In genomic region chr6:7467007-7467897, GRCh38 we compare ENCODE assay signal across 1 cellular context.
TF ChIP-seq lines count a peak whose summit lies in the region.

No MANE protein-coding gene starts in this region.

TF ChIP-seq in GM23338, 12 proteins besides CTCF, POLR2A, EP300 and RAD21 (continued from another document):
- no peak for TF ChIP-seq ZNF462 (CRISPR knock-in tag; IDR thresholded peaks at IDR 0.05)
TF ChIP-seq in GM23338: peak in this region for 0.
